In the genomic region with DNA sequence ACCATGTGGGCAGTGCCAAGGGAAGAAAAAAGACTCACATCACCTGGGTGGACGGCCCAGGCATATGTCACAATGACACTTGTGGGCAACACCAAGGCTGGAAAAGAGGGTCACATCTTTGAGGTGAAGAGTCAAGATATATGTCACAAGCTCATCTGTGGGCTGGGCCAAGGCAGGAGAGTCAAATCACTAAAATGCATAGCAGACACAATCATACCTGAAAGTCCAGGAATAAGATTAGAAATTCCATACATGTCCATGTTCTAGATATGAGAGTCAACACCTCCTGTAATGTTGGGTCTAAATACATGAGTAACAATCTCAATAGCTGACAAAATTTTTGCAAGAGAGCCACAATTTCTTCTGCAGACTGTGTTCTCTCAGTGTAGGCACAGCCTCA, we compare ENCODE assay signal across 37 cellular contexts.
"Had no signal": no experiment of that assay in that cellular context is flagged by ENCODE, and none has a peak within 500 bp of the region (broad histone marks: within the 10 kb centered on the region; RNA-seq: fewer than 3 reads in every experiment).

No MANE protein-coding gene starts in this region.

- H3K36me3 Mint-ChIP-seq: activated naive CD4-positive, alpha-beta T cell treated with anti-CD3 and anti-CD28 coated beads, Interleukin-2, amount 10 ng/mL, durations not matched to agents 7 days and 5 days; activated naive CD4-positive, alpha-beta T cell treated with anti-CD3 and anti-CD28 coated beads, Interleukin-2, amount 50 U/mL, for 24 hours; activated naive CD4-positive, alpha-beta T cell treated with anti-CD3 and anti-CD28 coated beads, Interleukin-2, amount 50 U/mL, for 72 hours; activated naive CD8-positive, alpha-beta T cell; activated naive CD8-positive, alpha-beta T cell treated with anti-CD3 and anti-CD28 coated beads for 36 hours; brain had no signal

- H3K27ac Mint-ChIP-seq: activated naive CD4-positive, alpha-beta T cell treated with anti-CD3 and anti-CD28 coated beads for 36 hours; activated naive CD4-positive, alpha-beta T cell treated with anti-CD3 and anti-CD28 coated beads, Interleukin-2, amount 10 ng/mL, durations not matched to agents 7 days and 5 days; activated naive CD4-positive, alpha-beta T cell treated with anti-CD3 and anti-CD28 coated beads, Interleukin-2, amount 50 U/mL, for 24 hours; activated naive CD4-positive, alpha-beta T cell treated with anti-CD3 and anti-CD28 coated beads, Interleukin-2, amount 50 U/mL, for 72 hours; activated naive CD8-positive, alpha-beta T cell; activated naive CD8-positive, alpha-beta T cell treated with anti-CD3 and anti-CD28 coated beads for 36 hours; activated naive CD8-positive, alpha-beta T cell treated with anti-CD3 and anti-CD28 coated beads, Interleukin-2, amount 10 ng/mL, durations not matched to agents 7 days and 5 days; activated T-cell treated with anti-CD3 and anti-CD28 coated beads, Interleukin-2, amount 50 U/mL, for 24 hours; activated T-cell treated with anti-CD3 and anti-CD28 coated beads, Interleukin-2, amount 50 U/mL, for 72 hours; activated T-helper 1 cell treated with anti-CD3 and anti-CD28 coated beads, Interleukin-12 subunit alpha, Interleukin-12 subunit beta, Interleukin-2, Interleukin-4 antibody, amounts not matched to agents 30 ng/mL and 10 ng/mL and 1 ng/mL, durations not matched to agents 14 hours and 24 hours and 36 hours; activated T-helper 17 cell treated with anti-CD3 and anti-CD28 coated beads, Interleukin-2, amount 50 U/mL, for 72 hours; activated T-helper 2 cell treated with anti-CD3 and anti-CD28 coated beads, Interferon-gamma antibody, Interleukin-2, Interleukin-4, amounts not matched to agents 10 μg/mL and 5 μg/mL and 100 μg/mL, durations not matched to agents 14 hours and 24 hours and 36 hours; brain had no signal

- H3K4me1 Mint-ChIP-seq: activated naive CD4-positive, alpha-beta T cell treated with anti-CD3 and anti-CD28 coated beads, Interleukin-2, amount 10 ng/mL, durations not matched to agents 7 days and 5 days; activated naive CD4-positive, alpha-beta T cell treated with anti-CD3 and anti-CD28 coated beads, Interleukin-2, amount 50 U/mL, for 24 hours; activated naive CD8-positive, alpha-beta T cell treated with anti-CD3 and anti-CD28 coated beads for 36 hours; activated naive CD8-positive, alpha-beta T cell treated with anti-CD3 and anti-CD28 coated beads, Interleukin-2, amount 10 ng/mL, durations not matched to agents 7 days and 5 days; activated T-helper 17 cell treated with anti-CD3 and anti-CD28 coated beads, Interleukin-2, amount 50 U/mL, for 72 hours; brain; central memory CD8-positive, alpha-beta T cell had no signal

- H3K4me3 ChIP-seq: adrenal gland, ascending aorta, body of pancreas, breast epithelium, cardiac muscle cell had no signal

- H3K27me3 Mint-ChIP-seq: activated naive CD4-positive, alpha-beta T cell treated with anti-CD3 and anti-CD28 coated beads, Interleukin-2, amount 10 ng/mL, durations not matched to agents 7 days and 5 days; activated naive CD8-positive, alpha-beta T cell; activated naive CD8-positive, alpha-beta T cell treated with anti-CD3 and anti-CD28 coated beads for 36 hours; activated naive CD8-positive, alpha-beta T cell treated with anti-CD3 and anti-CD28 coated beads, Interleukin-2, amount 10 ng/mL, durations not matched to agents 7 days and 5 days; activated T-cell treated with anti-CD3 and anti-CD28 coated beads, Interleukin-2, amount 50 U/mL, for 24 hours; activated T-helper 17 cell treated with anti-CD3 and anti-CD28 coated beads, Interleukin-2, amount 50 U/mL, for 72 hours; brain; central memory CD8-positive, alpha-beta T cell had no signal

- H3K9me3 Mint-ChIP-seq: activated naive CD4-positive, alpha-beta T cell treated with anti-CD3 and anti-CD28 coated beads for 36 hours; activated naive CD4-positive, alpha-beta T cell treated with anti-CD3 and anti-CD28 coated beads, Interleukin-2, amount 50 U/mL, for 24 hours; activated naive CD8-positive, alpha-beta T cell treated with anti-CD3 and anti-CD28 coated beads for 36 hours had no signal

- ATAC-seq: activated naive CD4-positive, alpha-beta T cell treated with anti-CD3 and anti-CD28 coated beads, Interleukin-2, amount 50 U/mL, for 72 hours; activated T-cell treated with anti-CD3 and anti-CD28 coated beads, Interleukin-2, amount 50 U/mL, for 4 hours; activated T-cell treated with anti-CD3 and anti-CD28 coated beads, Interleukin-2, amount 50 U/mL, for 72 hours; activated T-helper 17 cell treated with anti-CD3 and anti-CD28 coated beads, Interleukin-2, amount 50 U/mL, for 72 hours; body of pancreas had no signal

- H3K27ac ChIP-seq: adrenal gland, ascending aorta, body of pancreas, brain microvascular endothelial cell, breast epithelium, cardiac muscle cell had no signal

- H3K4me1 ChIP-seq: adrenal gland, ascending aorta, body of pancreas, breast epithelium had no signal

- H3K9me3 ChIP-seq: adrenal gland, ascending aorta, body of pancreas, breast epithelium had no signal

- H3K4me3 Mint-ChIP-seq: activated naive CD4-positive, alpha-beta T cell treated with anti-CD3 and anti-CD28 coated beads for 36 hours; activated naive CD4-positive, alpha-beta T cell treated with anti-CD3 and anti-CD28 coated beads, Interleukin-2, amount 10 ng/mL, durations not matched to agents 7 days and 5 days; activated naive CD4-positive, alpha-beta T cell treated with anti-CD3 and anti-CD28 coated beads, Interleukin-2, amount 50 U/mL, for 24 hours; activated naive CD8-positive, alpha-beta T cell; activated naive CD8-positive, alpha-beta T cell treated with anti-CD3 and anti-CD28 coated beads for 36 hours; activated naive CD8-positive, alpha-beta T cell treated with anti-CD3 and anti-CD28 coated beads, Interleukin-2, amount 10 ng/mL, durations not matched to agents 7 days and 5 days; activated T-cell treated with anti-CD3 and anti-CD28 coated beads, Interleukin-2, amount 50 U/mL, for 24 hours; activated T-cell treated with anti-CD3 and anti-CD28 coated beads, Interleukin-2, amount 50 U/mL, for 4 hours; activated T-cell treated with anti-CD3 and anti-CD28 coated beads, Interleukin-2, amount 50 U/mL, for 72 hours; activated T-helper 1 cell treated with anti-CD3 and anti-CD28 coated beads, Interleukin-12 subunit alpha, Interleukin-12 subunit beta, Interleukin-2, Interleukin-4 antibody, amounts not matched to agents 30 ng/mL and 10 ng/mL and 1 ng/mL, durations not matched to agents 14 hours and 24 hours and 36 hours; activated T-helper 17 cell treated with anti-CD3 and anti-CD28 coated beads, Interleukin-2, amount 50 U/mL, for 72 hours; brain; central memory CD8-positive, alpha-beta T cell had no signal

- DNase-seq: activated effector memory CD4-positive, alpha-beta T cell treated with anti-CD3 and anti-CD28 coated beads, Interleukin-2, amount 50 U/mL, for 16 hours; activated effector memory CD4-positive, alpha-beta T cell treated with Interleukin-2 at 50 U/mL for 16 hours; activated gamma-delta T cell; activated gamma-delta T cell treated with Interleukin-2 at 50 U/mL for 16 hours; activated naive CD4-positive, alpha-beta T cell; activated naive CD4-positive, alpha-beta T cell treated with anti-CD3 and anti-CD28 coated beads for 36 hours; activated naive CD4-positive, alpha-beta T cell treated with anti-CD3 and anti-CD28 coated beads, Interleukin-2, amount 10 ng/mL, durations not matched to agents 7 days and 5 days; activated naive CD4-positive, alpha-beta T cell treated with anti-CD3 and anti-CD28 coated beads, Interleukin-2, amount 50 U/mL, for 16 hours; activated naive CD4-positive, alpha-beta T cell treated with Interleukin-2 at 50 U/mL for 16 hours; activated naive CD8-positive, alpha-beta T cell treated with anti-CD3 and anti-CD28 coated beads for 36 hours; activated naive CD8-positive, alpha-beta T cell treated with anti-CD3 and anti-CD28 coated beads, Interleukin-2, amount 10 ng/mL, durations not matched to agents 7 days and 5 days; activated T-cell treated with anti-CD3 and anti-CD28 coated beads, Interleukin-2, amount 50 U/mL, for 1 hour; activated T-cell treated with anti-CD3 and anti-CD28 coated beads, Interleukin-2, amount 50 U/mL, for 24 hours; activated T-cell treated with anti-CD3 and anti-CD28 coated beads, Interleukin-2, amount 50 U/mL, for 4 hours; activated T-cell treated with anti-CD3 and anti-CD28 coated beads, Interleukin-2, amount 50 U/mL, for 48 hours; activated T-cell treated with anti-CD3 and anti-CD28 coated beads, Interleukin-2, amount 50 U/mL, for 72 hours; adrenal gland; amniotic stem cell; amygdala; anterior cingulate cortex; aorta; body of pancreas; brain microvascular endothelial cell; caudate nucleus; central memory CD4-positive, alpha-beta T cell; cerebellar nuclear complex had no signal

- H3K36me3 ChIP-seq: adrenal gland, ascending aorta, brain microvascular endothelial cell, breast epithelium, cardiac muscle cell had no signal

- H3K27me3 ChIP-seq: adrenal gland, ascending aorta, body of pancreas, brain microvascular endothelial cell, breast epithelium, cardiac muscle cell had no signal
